30 cellular contexts compared by ENCODE assay signal in the genomic region with DNA sequence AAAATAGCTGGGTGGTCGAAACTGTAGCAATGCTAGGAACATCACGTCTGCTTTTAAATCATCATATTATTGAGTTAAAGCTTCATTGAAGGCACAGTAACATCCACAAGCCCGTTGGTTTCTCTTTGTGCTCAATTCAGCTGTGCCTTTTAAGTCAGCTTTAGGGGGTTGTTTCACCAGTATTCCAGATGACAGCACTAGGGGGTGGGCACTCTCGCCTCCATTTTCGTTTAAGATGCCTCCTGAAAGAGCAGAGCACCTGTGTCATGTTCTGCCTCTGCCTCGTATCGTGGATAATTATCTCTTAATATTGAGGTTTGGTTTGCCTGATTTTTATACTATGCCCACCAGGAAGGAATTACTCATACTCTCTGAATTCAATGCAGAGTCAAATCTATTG.
"Had no signal": no experiment of that assay in that cellular context is flagged by ENCODE, and none has a peak within 500 bp of the region (broad histone marks: within the 10 kb centered on the region; RNA-seq: fewer than 3 reads in every experiment).

No MANE protein-coding gene starts in this region.

- H3K4me3 Mint-ChIP-seq: activated B cell treated with CpG ODN at 0.5 μM for 24 hours; activated CD4-positive, alpha-beta T cell treated with anti-CD3 and anti-CD28 coated beads for 36 hours; activated naive CD8-positive, alpha-beta T cell treated with anti-CD3 and anti-CD28 coated beads, Interleukin-2, amount 10 ng/mL, durations not matched to agents 7 days and 5 days; activated T-cell treated with anti-CD3 and anti-CD28 coated beads, Interleukin-2, amount 50 U/mL, for 4 hours; central memory CD8-positive, alpha-beta T cell; natural killer cell treated with Interleukin-12 subunit alpha and Interleukin-12 subunit beta and Interleukin-15 and Interleukin-18, amount 100 ng/mL, for 72 hours; stimulated activated effector memory CD8-positive, alpha-beta T cell treated with anti-CD3 and anti-CD28 coated beads, Interleukin-12 subunit alpha, Interleukin-12 subunit beta, amount 100 ng/mL, for 72 hours had no signal

- DNase-seq: activated B cell treated with CpG ODN at 0.5 μM for 24 hours; activated CD4-positive, alpha-beta T cell treated with anti-CD3 and anti-CD28 coated beads for 36 hours; activated CD4-positive, alpha-beta T cell treated with anti-CD3 and anti-CD28 coated beads, Interleukin-2, amount 50 U/mL, for 4 hours; activated CD8-positive, alpha-beta memory T cell treated with anti-CD3 and anti-CD28 coated beads for 24 hours; activated CD8-positive, alpha-beta memory T cell treated with anti-CD3 and anti-CD28 coated beads, Interleukin-2, amount 50 U/mL, for 4 hours; activated naive CD4-positive, alpha-beta T cell treated with Interleukin-2 at 50 U/mL for 16 hours; activated naive CD8-positive, alpha-beta T cell treated with anti-CD3 and anti-CD28 coated beads, Interleukin-2, amount 10 ng/mL, durations not matched to agents 7 days and 5 days; activated T-cell treated with anti-CD3 and anti-CD28 coated beads, Interleukin-2, amount 50 U/mL, for 4 hours; amniotic stem cell; colonic mucosa; esophagus squamous epithelium; heart left ventricle; left ventricle myocardium inferior; midbrain; pancreas; right lobe of liver; stimulated activated CD4-positive, alpha-beta T cell treated with anti-CD3 and anti-CD28 coated beads, Interleukin-1b, Interleukin-23, amount 100 ng/mL, for 48 hours; stomach; T-helper 1 cell; T-helper 9 cell; transverse colon; uterus had no signal

- H3K27ac Mint-ChIP-seq: activated B cell treated with CpG ODN at 0.5 μM for 24 hours; activated CD4-positive, alpha-beta T cell treated with anti-CD3 and anti-CD28 coated beads for 36 hours; activated naive CD8-positive, alpha-beta T cell treated with anti-CD3 and anti-CD28 coated beads, Interleukin-2, amount 10 ng/mL, durations not matched to agents 7 days and 5 days; activated T-helper 2 cell treated with anti-CD3 and anti-CD28 coated beads, Interferon-gamma antibody, Interleukin-2, Interleukin-4, amounts not matched to agents 10 μg/mL and 5 μg/mL and 100 μg/mL, durations not matched to agents 14 hours and 24 hours and 36 hours; natural killer cell treated with Interleukin-12 subunit alpha and Interleukin-12 subunit beta and Interleukin-15 and Interleukin-18, amount 100 ng/mL, for 72 hours; stimulated activated effector memory CD8-positive, alpha-beta T cell treated with anti-CD3 and anti-CD28 coated beads, Interleukin-12 subunit alpha, Interleukin-12 subunit beta, amount 100 ng/mL, for 72 hours had no signal

- H3K4me3 ChIP-seq: breast epithelium, colonic mucosa, esophagus squamous epithelium, heart left ventricle, left ventricle myocardium inferior, pancreas, right lobe of liver, skin epidermis, stomach, suprapubic skin, transverse colon, uterus had no signal

- H3K27ac ChIP-seq: breast epithelium, colonic mucosa, esophagus squamous epithelium, heart left ventricle, left ventricle myocardium inferior, neutrophil, pancreas, right lobe of liver, skin epidermis, stomach, suprapubic skin, transverse colon, uterus had no signal

- H3K9me3 Mint-ChIP-seq: activated naive CD8-positive, alpha-beta T cell treated with anti-CD3 and anti-CD28 coated beads, Interleukin-2, amount 10 ng/mL, durations not matched to agents 7 days and 5 days; activated T-cell treated with anti-CD3 and anti-CD28 coated beads, Interleukin-2, amount 50 U/mL, for 4 hours; activated T-helper 2 cell treated with anti-CD3 and anti-CD28 coated beads, Interferon-gamma antibody, Interleukin-2, Interleukin-4, amounts not matched to agents 10 μg/mL and 5 μg/mL and 100 μg/mL, durations not matched to agents 14 hours and 24 hours and 36 hours; central memory CD8-positive, alpha-beta T cell had no signal

- ATAC-seq: activated CD4-positive, alpha-beta T cell treated with anti-CD3 and anti-CD28 coated beads for 36 hours; activated T-cell treated with anti-CD3 and anti-CD28 coated beads, Interleukin-2, amount 50 U/mL, for 4 hours; heart left ventricle; natural killer cell treated with Interleukin-12 subunit alpha and Interleukin-12 subunit beta and Interleukin-15 and Interleukin-18, amount 100 ng/mL, for 72 hours; pancreas; right lobe of liver; stimulated activated effector memory CD8-positive, alpha-beta T cell treated with anti-CD3 and anti-CD28 coated beads, Interleukin-12 subunit alpha, Interleukin-12 subunit beta, amount 100 ng/mL, for 72 hours had no signal

- H3K36me3 Mint-ChIP-seq: activated naive CD8-positive, alpha-beta T cell treated with anti-CD3 and anti-CD28 coated beads, Interleukin-2, amount 10 ng/mL, durations not matched to agents 7 days and 5 days; natural killer cell treated with Interleukin-12 subunit alpha and Interleukin-12 subunit beta and Interleukin-15 and Interleukin-18, amount 100 ng/mL, for 72 hours; stimulated activated effector memory CD8-positive, alpha-beta T cell treated with anti-CD3 and anti-CD28 coated beads, Interleukin-12 subunit alpha, Interleukin-12 subunit beta, amount 100 ng/mL, for 72 hours had no signal

- H3K4me1 Mint-ChIP-seq: activated B cell treated with CpG ODN at 0.5 μM for 24 hours; activated CD4-positive, alpha-beta T cell treated with anti-CD3 and anti-CD28 coated beads for 36 hours; activated naive CD8-positive, alpha-beta T cell treated with anti-CD3 and anti-CD28 coated beads, Interleukin-2, amount 10 ng/mL, durations not matched to agents 7 days and 5 days; central memory CD8-positive, alpha-beta T cell; stimulated activated effector memory CD8-positive, alpha-beta T cell treated with anti-CD3 and anti-CD28 coated beads, Interleukin-12 subunit alpha, Interleukin-12 subunit beta, amount 100 ng/mL, for 72 hours had no signal

- H3K27me3 Mint-ChIP-seq: activated B cell treated with CpG ODN at 0.5 μM for 24 hours; activated CD4-positive, alpha-beta T cell treated with anti-CD3 and anti-CD28 coated beads for 36 hours; natural killer cell treated with Interleukin-12 subunit alpha and Interleukin-12 subunit beta and Interleukin-15 and Interleukin-18, amount 100 ng/mL, for 72 hours had no signal
